Comparison of ENCODE assay signal across 31 cellular contexts in the genomic region with DNA sequence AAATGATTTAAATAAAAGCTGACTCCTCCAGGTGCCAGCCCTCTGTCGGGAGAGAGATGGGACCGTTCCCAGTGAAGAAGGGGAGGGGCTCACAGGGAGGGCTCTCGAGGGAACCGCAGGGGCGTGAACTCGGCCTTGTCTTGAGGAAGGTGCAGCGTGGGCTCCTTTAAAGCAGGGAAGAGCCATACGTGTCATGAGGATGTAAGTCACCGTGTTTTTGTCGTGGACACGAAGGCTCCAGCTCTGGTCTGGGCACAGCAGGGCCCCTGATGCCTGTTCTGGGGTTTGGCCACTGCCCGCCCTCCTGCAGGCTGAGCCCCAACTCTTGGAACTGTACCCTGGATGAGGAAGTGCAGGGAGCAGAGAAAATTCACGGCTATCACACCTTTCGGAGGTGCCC. TPM values are rescaled to one million over a fixed set of nuclear protein-coding genes. Genes with fewer than 3 reads are reported as not detected.
DNase-seq lines count a peak whose midpoint lies in the region; ATAC-seq and TF ChIP-seq lines count a peak whose summit lies in the region.
"Had no signal": no experiment of that assay in that cellular context is flagged by ENCODE, and none has a peak within 500 bp of the region (broad histone marks: within the 10 kb centered on the region; RNA-seq: fewer than 3 reads in every experiment).

No MANE protein-coding gene starts in this region.

- H3K4me3 Mint-ChIP-seq in activated CD4-positive, alpha-beta memory T cell treated with anti-CD3 and anti-CD28 coated beads, Interleukin-2, amount 10 ng/mL, durations not matched to agents 7 days and 5 days = no peak overlapping the region
- H3K4me3 Mint-ChIP-seq in activated CD4-positive, alpha-beta memory T cell treated with anti-CD3 and anti-CD28 coated beads for 36 hours = no peak overlapping the region
- no peak overlapping the region for H3K4me3 Mint-ChIP-seq in osteocyte (ENCODE audit: unreplicated experiment)
- H3K4me3 Mint-ChIP-seq: CD8-positive, alpha-beta T cell; immature natural killer cell; naive thymus-derived CD8-positive, alpha-beta T cell; T-helper 1 cell treated with Interleukin-12 subunit alpha and Interleukin-12 subunit beta and Interleukin-4 antibody, amounts not matched to agents 30 μg/mL and 1 μg/mL, for 36 hours had no signal

- no peaks in the 10 kb centered on the region for H3K4me1 Mint-ChIP-seq in activated CD4-positive, alpha-beta memory T cell treated with anti-CD3 and anti-CD28 coated beads, Interleukin-2, amount 10 ng/mL, durations not matched to agents 7 days and 5 days
- H3K4me1 Mint-ChIP-seq in activated CD4-positive, alpha-beta memory T cell treated with anti-CD3 and anti-CD28 coated beads for 36 hours (ENCODE audit: low read depth) = no peaks in the 10 kb centered on the region
- H3K4me1 Mint-ChIP-seq in osteocyte (ENCODE audit: unreplicated experiment) = peaks cover 6% of the 10 kb centered on the region
- H3K4me1 Mint-ChIP-seq: immature natural killer cell; naive thymus-derived CD8-positive, alpha-beta T cell had no signal

- peaks cover 64% of the 10 kb centered on the region for H3K4me1 ChIP-seq in BLaER1
- H3K4me1 ChIP-seq: ascending aorta, foreskin keratinocyte had no signal

- H3K9me3 ChIP-seq in BLaER1 = no peaks in the 10 kb centered on the region
- H3K9me3 ChIP-seq: ascending aorta, tibial nerve had no signal

- H3K27ac ChIP-seq in BLaER1 (no peak overlapping the region), cingulate gyrus (ENCODE audit: low read depth, low read length) (peak overlapping the region; percentile 81)
- H3K27ac ChIP-seq: ascending aorta, foreskin keratinocyte, SK-N-MC, tibial nerve had no signal

- H3K27me3 ChIP-seq in BLaER1 = no peaks in the 10 kb centered on the region
- H3K27me3 ChIP-seq: ascending aorta, foreskin keratinocyte, tibial nerve had no signal

- POLR2A ChIA-PET in activated CD4-positive, alpha-beta memory T cell treated with anti-CD3 and anti-CD28 coated beads, Interleukin-2, amount 10 ng/mL, durations not matched to agents 7 days and 5 days (lab: Charles Lee) = no interaction called here
- POLR2A ChIA-PET in activated CD4-positive, alpha-beta memory T cell treated with anti-CD3 and anti-CD28 coated beads for 36 hours (lab: Charles Lee) = no interaction called here

- H3K36me3 ChIP-seq in BLaER1 = no peaks in the 10 kb centered on the region
- H3K36me3 ChIP-seq: ascending aorta, tibial nerve had no signal

- CTCF ChIA-PET in activated CD4-positive, alpha-beta memory T cell treated with anti-CD3 and anti-CD28 coated beads, Interleukin-2, amount 10 ng/mL, durations not matched to agents 7 days and 5 days (lab: Charles Lee) = no interaction called here
- CTCF ChIA-PET in activated CD4-positive, alpha-beta memory T cell treated with anti-CD3 and anti-CD28 coated beads for 36 hours (lab: Charles Lee) = no interaction called here

- no peaks in the 10 kb centered on the region for H3K36me3 Mint-ChIP-seq in activated CD4-positive, alpha-beta memory T cell treated with anti-CD3 and anti-CD28 coated beads, Interleukin-2, amount 10 ng/mL, durations not matched to agents 7 days and 5 days (ENCODE audit: low read depth)
- H3K36me3 Mint-ChIP-seq in activated CD4-positive, alpha-beta memory T cell treated with anti-CD3 and anti-CD28 coated beads for 36 hours = no peaks in the 10 kb centered on the region
- no peaks in the 10 kb centered on the region for H3K36me3 Mint-ChIP-seq in osteocyte (ENCODE audit: unreplicated experiment)
- H3K36me3 Mint-ChIP-seq: CD8-positive, alpha-beta T cell; immature natural killer cell; naive thymus-derived CD8-positive, alpha-beta T cell had no signal

- no peak overlapping the region for H3K27ac Mint-ChIP-seq in activated CD4-positive, alpha-beta memory T cell treated with anti-CD3 and anti-CD28 coated beads, Interleukin-2, amount 10 ng/mL, durations not matched to agents 7 days and 5 days
- no peak overlapping the region for H3K27ac Mint-ChIP-seq in activated CD4-positive, alpha-beta memory T cell treated with anti-CD3 and anti-CD28 coated beads for 36 hours
- H3K27ac Mint-ChIP-seq in osteocyte (ENCODE audit: unreplicated experiment) = no peak overlapping the region
- H3K27ac Mint-ChIP-seq: CD8-positive, alpha-beta T cell; immature natural killer cell; naive thymus-derived CD8-positive, alpha-beta T cell; T-helper 1 cell treated with Interleukin-12 subunit alpha and Interleukin-12 subunit beta and Interleukin-4 antibody, amounts not matched to agents 30 μg/mL and 1 μg/mL, for 36 hours had no signal

- H4K20me1 ChIP-seq in BLaER1 = peaks cover 16% of the 10 kb centered on the region

- TF ChIP-seq CTCF in osteocyte (IDR thresholded peaks at IDR 0.05) (no peak), foreskin fibroblast (IDR thresholded peaks at IDR 0.05; ENCODE audit: low read depth, low read length) (no peak)

- H3K9ac ChIP-seq in BLaER1 = no peak overlapping the region

- H3K27me3 Mint-ChIP-seq in activated CD4-positive, alpha-beta memory T cell treated with anti-CD3 and anti-CD28 coated beads, Interleukin-2, amount 10 ng/mL, durations not matched to agents 7 days and 5 days = no peaks in the 10 kb centered on the region
- no peaks in the 10 kb centered on the region for H3K27me3 Mint-ChIP-seq in activated CD4-positive, alpha-beta memory T cell treated with anti-CD3 and anti-CD28 coated beads for 36 hours
- peaks cover 5% of the 10 kb centered on the region for H3K27me3 Mint-ChIP-seq in osteocyte (ENCODE audit: unreplicated experiment)

- H3K4me3 ChIP-seq in BLaER1 = no peak overlapping the region
- H3K4me3 ChIP-seq in foreskin fibroblast (ENCODE audit: low read depth in 1 of 2, low read length in 2 of 2) = no peak overlapping the region
- H3K4me3 ChIP-seq: ascending aorta, SK-N-MC, tibial nerve had no signal

- no peak for ATAC-seq in HG02763 (IDR thresholded peaks at IDR 0.05; ENCODE audit: unreplicated experiment)
- ATAC-seq: CD8-positive, alpha-beta T cell; foreskin keratinocyte; naive thymus-derived CD8-positive, alpha-beta T cell; stimulated activated naive CD8-positive, alpha-beta T cell treated with anti-CD3 and anti-CD28 coated beads, Interleukin-15, Interleukin-2, amounts not matched to agents 100 U/mL and 50 U/mL, for 24 hours had no signal

- DNase-seq in activated CD4-positive, alpha-beta memory T cell treated with anti-CD3 and anti-CD28 coated beads, Interleukin-2, amount 10 ng/mL, durations not matched to agents 7 days and 5 days = peak; percentile 5
- DNase-seq in activated CD4-positive, alpha-beta memory T cell treated with anti-CD3 and anti-CD28 coated beads for 36 hours = no peak
- DNase-seq in osteocyte (ENCODE audit: extremely low spot score, unreplicated experiment) (peak; percentile 80), NCI-H1694 treated with DMSO at 0.1 percent for 48 hours (lab: John Stamatoyannopoulos, UW) (no peak), foreskin fibroblast (no peak)
- DNase-seq: 8988T; activated CD4-positive, alpha-beta T cell treated with anti-CD3 and anti-CD28 coated beads for 48 hours; activated naive CD4-positive, alpha-beta T cell; effector CD4-positive, alpha-beta T cell; erythroblast; foreskin keratinocyte; hippocampal formation; immature natural killer cell; midbrain; NCI-H1930; NCI-H2227 treated with DMSO at 0.1 percent for 48 hours; NCI-H69; stimulated activated CD4-positive, alpha-beta T cell treated with anti-CD3 and anti-CD28 coated beads, Interleukin-12 subunit alpha, Interleukin-12 subunit beta, amount 100 ng/mL, for 4 hours; stimulated activated CD4-positive, alpha-beta T cell treated with anti-CD3 and anti-CD28 coated beads, Interleukin-4, amount 100 ng/mL, for 4 hours; stimulated activated naive CD8-positive, alpha-beta T cell treated with anti-CD3 and anti-CD28 coated beads, Interleukin-15, Interleukin-2, amounts not matched to agents 100 U/mL and 50 U/mL, for 24 hours had no signal

- no peaks in the 10 kb centered on the region for H3K9me3 Mint-ChIP-seq in activated CD4-positive, alpha-beta memory T cell treated with anti-CD3 and anti-CD28 coated beads, Interleukin-2, amount 10 ng/mL, durations not matched to agents 7 days and 5 days
- H3K9me3 Mint-ChIP-seq in activated CD4-positive, alpha-beta memory T cell treated with anti-CD3 and anti-CD28 coated beads for 36 hours = no peaks in the 10 kb centered on the region
- no peaks in the 10 kb centered on the region for H3K9me3 Mint-ChIP-seq in osteocyte (ENCODE audit: unreplicated experiment)
- H3K9me3 Mint-ChIP-seq: CD8-positive, alpha-beta T cell; immature natural killer cell; naive thymus-derived CD8-positive, alpha-beta T cell; T-helper 1 cell treated with Interleukin-12 subunit alpha and Interleukin-12 subunit beta and Interleukin-4 antibody, amounts not matched to agents 30 μg/mL and 1 μg/mL, for 36 hours had no signal

- peak overlapping the region; percentile 67 for H3K4me2 ChIP-seq in BLaER1

- intact Hi-C loops in activated CD4-positive, alpha-beta memory T cell treated with anti-CD3 and anti-CD28 coated beads for 36 hours (cut with micrococcal nuclease) = no loop called here

RNA-seq across cellular contexts. Expression of a gene that starts 45.0 kb away (rescaled TPM):
- under 1 TPM; 0.83 to 0.90 TPM for total RNA-seq in activated CD4-positive, alpha-beta memory T cell treated with anti-CD3 and anti-CD28 coated beads, Interleukin-2, amount 10 ng/mL, durations not matched to agents 7 days and 5 days
- total RNA-seq in activated CD4-positive, alpha-beta memory T cell treated with anti-CD3 and anti-CD28 coated beads for 36 hours = under 1 TPM; 0.77 to 0.95 TPM
- total RNA-seq in osteocyte = 0.64 and 0.65 TPM in 2 replicates
- total RNA-seq: ascending aorta, LHCN-M2, RPMI7951 had no signal

Comparison
In these comparisons a context has a peak if more than half of its experiments do, and no peak if none do; other contexts are left out.
1. DNase-seq: peak in activated CD4-positive, alpha-beta memory T cell treated with anti-CD3 and anti-CD28 coated beads, Interleukin-2, amount 10 ng/mL, durations not matched to agents 7 days and 5 days (single experiment) and osteocyte (single experiment); none in activated CD4-positive, alpha-beta memory T cell treated with anti-CD3 and anti-CD28 coated beads for 36 hours (single experiment), NCI-H1694 treated with DMSO at 0.1 percent for 48 hours (single experiment) and foreskin fibroblast (0 of 2).